ENCODE assay signal across 9 cellular contexts in genomic region chr7:150941983-150942590, GRCh38. TPM values are rescaled to one million over a fixed set of nuclear protein-coding genes. Genes with fewer than 3 reads are reported as not detected.
A peak's percentile ranks its signal among the peaks of the same experiment; 100 is the strongest.
DNase-seq lines count a peak whose midpoint lies in the region; ATAC-seq and TF ChIP-seq lines count a peak whose summit lies in the region.
"Had no signal": no experiment of that assay in that cellular context is flagged by ENCODE, and none has a peak within 500 bp of the region (broad histone marks: within the 10 kb centered on the region; RNA-seq: fewer than 3 reads in every experiment).

No MANE protein-coding gene starts in this region.

- intact Hi-C loops in left colon (cut with DNase I, micrococcal nuclease) (no loop called here), transverse colon (cut with DNase I; ENCODE audit: low total_unique reads) (no loop called here)

- DNase-seq in G401 (ENCODE audit: low spot score) (peak; percentile 73), NCI-H128 (lab: John Stamatoyannopoulos, UW; ENCODE audit: unreplicated experiment) (peak; percentile 26), left colon (peak; percentile 64 to 73), transverse colon (peak; percentile 70), HPDE6-E6E7 (ENCODE audit: extremely low spot score) (no peak), OCI-M2 (lab: John Stamatoyannopoulos, UW; ENCODE audit: unreplicated experiment) (no peak)
- peak; percentile 77 for DNase-seq in activated CD8-positive, alpha-beta memory T cell treated with anti-CD3 and anti-CD28 coated beads for 24 hours

- TF ChIP-seq EP300 in transverse colon (IDR thresholded peaks at IDR 0.05; ENCODE audit: low read depth) = no peak

- WGBS in transverse colon (ENCODE audit: low coverage in 1 of 2), 2 donors = 39% methylated on average over 14 of the region's 14 CpGs; no CpG with 5 or more reads in 1 of the 2 donors

- H3K27me3 ChIP-seq in transverse colon = peaks cover 2% of the 10 kb centered on the region

- no peak for TF ChIP-seq CTCF in transverse colon (IDR thresholded peaks at IDR 0.05)

- H3K27ac ChIP-seq in transverse colon = peak overlapping the region in 1 of 4 donors; percentile 32
- H3K27ac ChIP-seq: thoracic aorta had no signal

- ATAC-seq in left colon (peak; percentile 91), GM19467 (IDR thresholded peaks at IDR 0.05; ENCODE audit: unreplicated experiment) (no peak)

- H3K9me3 ChIP-seq in transverse colon = no peaks in the 10 kb centered on the region
- H3K9me3 ChIP-seq: thoracic aorta had no signal

- peaks cover 0 to 31% (median 7%) of the 10 kb centered on the region in 4 donors for H3K4me1 ChIP-seq in transverse colon

- in situ Hi-C loops in G401 (cut with HindIII; ENCODE audit: low sequenced_read_pairs) (no loop called here), transverse colon (cut with MboI; ENCODE audit: low pct_ligation_motif_present in 1 of 4, low pct_unique_long_range_greater_than_20kb in 1 of 4, low sequenced_read_pairs in 3 of 4) (no loop called here)

- TF ChIP-seq POLR2A in transverse colon (IDR thresholded peaks at IDR 0.05) = no peak

- no peaks in the 10 kb centered on the region for H3K36me3 ChIP-seq in transverse colon
- H3K36me3 ChIP-seq: thoracic aorta had no signal

- H3K4me3 ChIP-seq in transverse colon = no peak overlapping the region
- H3K4me3 ChIP-seq: thoracic aorta had no signal

RNA-seq across cellular contexts. Expression of gene KCNH2, which starts 36.0 kb away (rescaled TPM):
- 10.8 and 11.5 TPM in 2 replicates for total RNA-seq in G401 (2014; rRNA removed; shearing (Covaris generic))
- total RNA-seq in left colon = 10 to 100 TPM in 1 of 2 donors, under 1 TPM in 1; 0.92 to 10.4 TPM
- total RNA-seq in transverse colon = 10 to 100 TPM in 3 of 4 donors, 1 to 10 TPM in 1; 9.5 to 39.0 (median 19.3) TPM

RNA-seq across cellular contexts. Expression of gene NOS3, which starts 48.7 kb away (rescaled TPM):
- total RNA-seq in G401 (2014; rRNA removed; shearing (Covaris generic)) = 34.5 and 41.6 TPM in 2 replicates
- total RNA-seq in left colon (1 to 10 TPM; 2.7 to 5.4 TPM), transverse colon (10 to 100 TPM in 2 of 4 donors, 1 to 10 TPM in 2; 2.5 to 34.2 (median 7.0) TPM)

Comparison
In these comparisons a context has a peak if more than half of its experiments do, and no peak if none do; other contexts are left out.
1. DNase-seq: peak in G401 (single experiment), NCI-H128 (single experiment), activated CD8-positive, alpha-beta memory T cell treated with anti-CD3 and anti-CD28 coated beads for 24 hours (single experiment), left colon (2 of 2) and transverse colon (single experiment); none in HPDE6-E6E7 (single experiment) and OCI-M2 (single experiment).